ENCODE assay signal across 8 cellular contexts in the genomic region with DNA sequence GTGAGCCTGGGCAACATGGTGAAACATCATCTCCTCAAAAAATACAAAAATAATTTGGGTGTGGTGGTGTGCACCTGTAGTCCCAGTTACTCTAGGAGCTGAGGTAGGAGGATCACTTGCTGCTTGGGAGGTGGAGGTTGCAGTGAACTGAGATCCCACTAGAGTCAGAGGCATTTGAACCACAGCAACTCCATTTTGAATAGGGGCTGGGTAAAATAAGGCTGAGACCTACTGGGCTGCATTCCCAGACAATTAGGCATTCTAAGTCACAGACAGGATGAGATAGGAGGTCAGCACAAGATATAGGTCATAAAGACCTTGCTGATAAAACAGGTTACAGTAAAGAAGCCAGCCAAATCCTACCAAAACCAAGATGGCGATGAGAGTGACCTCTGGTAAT. TPM values are rescaled to one million over a fixed set of nuclear protein-coding genes. Genes with fewer than 3 reads are reported as not detected.
DNase-seq lines count a peak whose midpoint lies in the region; ATAC-seq, FAIRE-seq and TF ChIP-seq lines count a peak whose summit lies in the region.
"Not testable (repeated sequence)": the region's sequence is repeated elsewhere in the genome, so short reads cannot be mapped to it uniquely, and the experiment has no call there.

No MANE protein-coding gene starts in this region.

- H3K36me3 ChIP-seq in HUES48 (ENCODE audit: control insufficient read depth, insufficient read depth, low read length); H1 (ENCODE audit: control insufficient read depth in 2 of 4, insufficient read depth in 4 of 4, low read length in 3 of 4); iPS-15b (ENCODE audit: control insufficient read depth, insufficient read depth, low read length); mesendoderm (ENCODE audit: control insufficient read depth, insufficient read depth, low read length); neural progenitor cell; testis (ENCODE audit: low read depth, missing control alignments): not testable (repeated sequence)

- not testable (repeated sequence) for H3K27me3 ChIP-seq in HUES48 (ENCODE audit: control insufficient read depth, insufficient read depth, low read length); H1 (replicated peaks in 1 of 4; ENCODE audit: control insufficient read depth in 3 of 4, extremely low read depth in 1 of 4, insufficient read depth in 3 of 4, low read length in 3 of 4); iPS-15b (ENCODE audit: control insufficient read depth, insufficient read depth, low read length); mesendoderm (ENCODE audit: insufficient read depth, low read length, poor library complexity); neural progenitor cell; testis

- not testable (repeated sequence) for H4K20me1 ChIP-seq in H1 (replicated peaks in 1 of 2; ENCODE audit: control insufficient read depth in 1 of 2, insufficient read depth in 2 of 2, low read length in 2 of 2); neural progenitor cell (ENCODE audit: low read depth)

- H3K27ac ChIP-seq in HUES48 (ENCODE audit: low read depth, low read length) (peak overlapping the region; percentile 94), H1 (ENCODE audit: low read depth, low read length) (peak overlapping the region; percentile 83), mesendoderm (ENCODE audit: low read depth, low read length) (peak overlapping the region; percentile 79), neural progenitor cell (peak overlapping the region; percentile 93)
- H3K27ac ChIP-seq in testis, result not testable (repeated sequence)

- TF ChIP-seq RAD21 in H1 (IDR thresholded peaks at IDR 0.05 in 1 of 2, conservative IDR thresholded peaks at IDR 0.05 in 1 of 2; ENCODE audit: low read depth in 2 of 2, low read length in 2 of 2), result not testable (repeated sequence)

- DNase-seq in CD14-positive monocyte (ENCODE audit: low spot score); WTC11 (ENCODE audit: low spot score); H1 (ENCODE audit: low read depth in 1 of 2, low spot score in 2 of 2); neural progenitor cell (ENCODE audit: low spot score); testis: not testable (repeated sequence)
- peak; percentile 57 for DNase-seq in mesendoderm

- not testable (repeated sequence) for TF ChIP-seq EP300 in H1 (IDR thresholded peaks at IDR 0.05; ENCODE audit: borderline replicate concordance in 1 of 2, low read depth in 2 of 2, low read length in 2 of 2)

- H3K9ac ChIP-seq in HUES48 (ENCODE audit: low read depth, low read length) (0 out of 2 replicates have a peak overlapping the region, but pooled peaks have one; percentile 2), H1 (replicated peaks in 1 of 4; ENCODE audit: extremely low read depth in 1 of 4, low read depth in 3 of 4, low read length in 3 of 4) (peak overlapping the region in 1 of 4 experiments; percentile 37; a peak in 2 of 7 replicates)
- not testable (repeated sequence) for H3K9ac ChIP-seq in iPS-15b (ENCODE audit: low read depth, low read length); mesendoderm (ENCODE audit: low read length); neural progenitor cell

- not testable (repeated sequence) for ATAC-seq in WTC11

- H3K23ac ChIP-seq in H1 (ENCODE audit: insufficient read length); mesendoderm (ENCODE audit: low read length): not testable (repeated sequence)

- H3K4me1 Mint-ChIP-seq in CD14-positive monocyte (peaks cover 42% of the 10 kb centered on the region), WTC11 (peaks cover 55% of the 10 kb centered on the region)
- not testable (repeated sequence) for H3K4me1 Mint-ChIP-seq in neural progenitor cell

- H3K9me3 Mint-ChIP-seq in CD14-positive monocyte, WTC11, neural progenitor cell: not testable (repeated sequence)

- H3K4me2 ChIP-seq in H1 (ENCODE audit: insufficient read depth in 1 of 2, low read depth in 2 of 2, low read length in 2 of 2) (peak overlapping the region; percentile 44 to 83), neural progenitor cell (peak overlapping the region; percentile 48)
- H3K4me2 ChIP-seq in mesendoderm (ENCODE audit: low read length), result not testable (repeated sequence)

- H3K18ac ChIP-seq in H1 (ENCODE audit: extremely low read depth, low read length), result peak overlapping the region; percentile 85; the same call in 1 of the 2 replicates
- not testable (repeated sequence) for H3K18ac ChIP-seq in mesendoderm (ENCODE audit: low read length)

- TF ChIP-seq CTCF in CD14-positive monocyte (IDR thresholded peaks at IDR 0.05); WTC11 (IDR thresholded peaks at IDR 0.05); H1 (IDR thresholded peaks at IDR 0.05; ENCODE audit: control extremely low read depth in 1 of 3, insufficient read depth in 1 of 3, low read depth in 1 of 3, low read length in 3 of 3); neural progenitor cell (IDR thresholded peaks at IDR 0.05); testis (IDR thresholded peaks at IDR 0.05): not testable (repeated sequence)

- POLR2A ChIA-PET in WTC11 (lab: Charles Lee) (interaction anchor here (1.4 to 1.5 kb wide), 3 partner anchors 15 to 68 kb away, joined by 4 to 5 read pairs (median 5); no protein-coding TSS in a partner anchor), H1 (lab: Charles Lee; ENCODE audit: partially characterized antibody) (interaction anchor here (1.0 to 3.6 kb wide), 9 partner anchors 8 to 101 kb away, joined by 3 to 34 read pairs (median 6); a partner anchor contains a TSS)

- intact Hi-C loops in CD14-positive monocyte (cut with micrococcal nuclease), result loop anchor here in 1 of 2 donors (5.0 kb wide), 1 partner anchor 40 kb away; no protein-coding TSS in a partner anchor
- intact Hi-C loops in testis (cut with DNase I; ENCODE audit: low total_unique reads), result not testable (repeated sequence)

- not testable (repeated sequence) for H2BK15ac ChIP-seq in H1 (ENCODE audit: low read length); mesendoderm (replicated peaks; ENCODE audit: low read depth)

- not testable (repeated sequence) for H3K4ac ChIP-seq in H1 (replicated peaks; ENCODE audit: insufficient read length, low read depth, low read length); mesendoderm (ENCODE audit: low read depth, low read length)

- not testable (repeated sequence) for H3K79me1 ChIP-seq in H1 (ENCODE audit: low read depth, low read length); mesendoderm (ENCODE audit: low read length)

- H2BK12ac ChIP-seq in H1 (ENCODE audit: low read depth, low read length), result peak overlapping the region; percentile 97

- not testable (repeated sequence) for TF ChIP-seq POLR2A in H1 (IDR thresholded peaks at IDR 0.05; ENCODE audit: control extremely low read depth in 1 of 2, low read depth in 2 of 2, low read length in 2 of 2); testis (IDR thresholded peaks at IDR 0.05)

- 100% methylated on average over 1 of the region's 1 CpG; no CpG with 5 or more reads in 1 of the 2 experiments for WGBS in H1 (ENCODE audit: extremely low coverage in 1 of 2, insufficient coverage in 1 of 2, insufficient read length in 1 of 2, insufficient replicate concordance in 2 of 2, low coverage in 1 of 2, low lambda C conversion rate in 2 of 2, missing lambda C conversion rate in 1 of 2), 2 experiments
- no CpG with 5 or more reads among the region's 1 CpG for WGBS in mesendoderm (ENCODE audit: extremely low coverage, insufficient coverage, low lambda C conversion rate)
- 59 to 80% methylated on average over 1 of the region's 1 CpG for WGBS in testis, 2 donors

- peak overlapping the region; percentile 98 for H2BK5ac ChIP-seq in H1 (ENCODE audit: low read depth, low read length)
- H2BK5ac ChIP-seq in mesendoderm (ENCODE audit: low read length), result peak overlapping the region; percentile 88

- H3K4me3 Mint-ChIP-seq in CD14-positive monocyte (peak overlapping the region in 1 of 2 donors; percentile 77), WTC11 (peak overlapping the region; percentile 30; the same call in 1 of the 2 replicates)
- not testable (repeated sequence) for H3K4me3 Mint-ChIP-seq in neural progenitor cell

- H3K14ac ChIP-seq in H1 (ENCODE audit: insufficient read length), result not testable (repeated sequence)

- H3K79me2 ChIP-seq in H1 (ENCODE audit: control insufficient read depth in 1 of 2, insufficient read depth in 2 of 2, low read length in 2 of 2); mesendoderm (ENCODE audit: control insufficient read depth, insufficient read depth, low read length); neural progenitor cell (ENCODE audit: low read depth): not testable (repeated sequence)

- H2AFZ ChIP-seq in H1 (ENCODE audit: low read length), result not testable (repeated sequence)
- peak overlapping the region; percentile 57 for H2AFZ ChIP-seq in neural progenitor cell (replicated peaks)

- H3K27ac Mint-ChIP-seq in CD14-positive monocyte, result peak overlapping the region; percentile 14 to 82 (median 74)
- H3K27ac Mint-ChIP-seq in WTC11, result peak overlapping the region; percentile 98
- not testable (repeated sequence) for H3K27ac Mint-ChIP-seq in neural progenitor cell

- peak overlapping the region; percentile 78 for H4K5ac ChIP-seq in H1 (ENCODE audit: insufficient read length, low read depth, low read length)
- not testable (repeated sequence) for H4K5ac ChIP-seq in mesendoderm (ENCODE audit: low read length)

- CTCF ChIA-PET in WTC11 (lab: Charles Lee) (interaction anchor here (1.5 to 3.6 kb wide), 3 partner anchors 14 to 69 kb away, joined by 5 to 58 read pairs (median 7); no protein-coding TSS in a partner anchor), H1 (lab: Charles Lee; ENCODE audit: partially characterized antibody) (interaction anchor here (0.6 to 2.2 kb wide), 6 partner anchors 15 to 69 kb away, joined by 3 to 9 read pairs (median 6); no protein-coding TSS in a partner anchor)

- not testable (repeated sequence) for H3K4me3 ChIP-seq in HUES48 (ENCODE audit: low read depth, low read length); H1 (ENCODE audit: extremely low read depth in 1 of 4, insufficient read depth in 2 of 4, low read depth in 3 of 4, low read length in 4 of 4); mesendoderm (ENCODE audit: low read length); neural progenitor cell
- H3K4me3 ChIP-seq in iPS-15b (ENCODE audit: low read depth, low read length) (peak overlapping the region; percentile 5), testis (peak overlapping the region; percentile 22 to 23)

- not testable (repeated sequence) for H3K9me3 ChIP-seq in HUES48 (ENCODE audit: control insufficient read depth, insufficient read depth, low read length); H1 (ENCODE audit: insufficient read depth in 2 of 2, low read depth in 1 of 2, low read length in 1 of 2); iPS-15b (ENCODE audit: control insufficient read depth, insufficient read depth, low read length); neural progenitor cell (ENCODE audit: low read depth); testis

- H3K27me3 Mint-ChIP-seq in CD14-positive monocyte (ENCODE audit: low read depth in 3 of 3); WTC11 (ENCODE audit: low read depth); neural progenitor cell (ENCODE audit: insufficient read depth, low read depth): not testable (repeated sequence)

- H3F3A ChIP-seq in neural progenitor cell (ENCODE audit: low read depth), result peaks cover 36% of the 10 kb centered on the region

- H3K4me1 ChIP-seq in HUES48 (ENCODE audit: control insufficient read depth, insufficient read depth, low read length) (peaks cover 35% of the 10 kb centered on the region), H1 (replicated peaks in 1 of 4; ENCODE audit: control insufficient read depth in 3 of 4, insufficient read depth in 4 of 4, low read length in 3 of 4) (peaks cover 9 to 21% (median 12%) of the 10 kb centered on the region in 4 experiments; a peak in 6 of 7 replicates), iPS-15b (ENCODE audit: control insufficient read depth, insufficient read depth, low read length) (peaks cover 26% of the 10 kb centered on the region), neural progenitor cell (peaks cover 20% of the 10 kb centered on the region)
- H3K4me1 ChIP-seq in mesendoderm (ENCODE audit: control insufficient read depth, low read depth, low read length); testis: not testable (repeated sequence)

- H2BK20ac ChIP-seq in H1 (ENCODE audit: low read length), result peak overlapping the region; percentile 6; the same call in 1 of the 2 replicates

- not testable (repeated sequence) for FAIRE-seq in H1 (lab: Jason Lieb, UNC)

- H3K36me3 Mint-ChIP-seq in CD14-positive monocyte, WTC11, neural progenitor cell: not testable (repeated sequence)

- not testable (repeated sequence) for H3K23me2 ChIP-seq in H1 (ENCODE audit: low read depth, low read length)

- H4K91ac ChIP-seq in H1 (replicated peaks; ENCODE audit: insufficient read length, low read length), result peak overlapping the region; percentile 95

- peak overlapping the region; percentile 93 for H2BK120ac ChIP-seq in H1 (replicated peaks; ENCODE audit: low read depth, low read length)
- peak overlapping the region; percentile 73 for H2BK120ac ChIP-seq in mesendoderm (ENCODE audit: low read depth, low read length)

- H2AK5ac ChIP-seq in H1 (ENCODE audit: low read depth, low read length) (peak overlapping the region; percentile 20; the same call in 1 of the 2 replicates), mesendoderm (ENCODE audit: low read length) (peak overlapping the region; percentile 65)

- H4K8ac ChIP-seq in H1 (ENCODE audit: extremely low read depth, insufficient read depth, low read length), result peak overlapping the region; percentile 75; the same call in 1 of the 2 replicates
- H4K8ac ChIP-seq in mesendoderm (ENCODE audit: low read depth, low read length), result not testable (repeated sequence)

- peak overlapping the region; percentile 26 for H3K56ac ChIP-seq in H1 (replicated peaks; ENCODE audit: insufficient read length, low read depth, low read length)
- H3K56ac ChIP-seq in mesendoderm (ENCODE audit: low read length), result peak overlapping the region; percentile 44

RNA-seq across cellular contexts. Expression of a gene that starts 12.1 kb away (rescaled TPM):
- polyA plus RNA-seq in CD14-positive monocyte, result 10 to 100 TPM; 20.4 to 33.6 TPM
- total RNA-seq in WTC11 (2021), result 36.0 to 40.0 TPM (median 38.5 TPM) in 3 replicates
- 33.0 and 35.2 TPM in 2 replicates for total RNA-seq in H1 (2021; fragmentation: NEBNext Ultra II Directional; extraction: Animal tissue kit (Norgen Biotek cat#: 25700))
- 7.1 and 8.3 TPM in 2 replicates for polyA plus RNA-seq in H1 (2011; rRNA removed)
- 10.3 TPM for polyA plus RNA-seq in H1 (2011; cell fraction: cytosol; rRNA removed)
- polyA plus RNA-seq in H1 (2011; cell fraction: nucleus; rRNA removed), result 8.3 TPM
- 14.7 to 20.8 TPM (median 18.0 TPM) in 4 replicates for polyA plus RNA-seq in H1 (2012, experiment 1 of 2)
- 1.3 TPM for polyA plus RNA-seq in H1 (2012, experiment 2 of 2)
- 14.9 TPM for polyA plus RNA-seq in H1 (2013, experiment 1 of 2)
- 14.4 TPM for polyA plus RNA-seq in H1 (2013, experiment 2 of 2)
- 23.7 and 24.6 TPM in 2 replicates for polyA minus RNA-seq in H1 (2011; rRNA and poly(A)+ RNA removed)
- 17.0 TPM for polyA minus RNA-seq in H1 (2011; cell fraction: cytosol; rRNA and poly(A)+ RNA removed)
- polyA minus RNA-seq in H1 (2011; cell fraction: nucleus; rRNA and poly(A)+ RNA removed), result 39.3 TPM
- 38.5 TPM for polyA plus RNA-seq in mesendoderm (2013, experiment 1 of 2)
- polyA plus RNA-seq in mesendoderm (2013, experiment 2 of 2), result 37.2 TPM
- total RNA-seq in neural progenitor cell (ENCODE audit: low replicate concordance), result 11.1 and 17.7 TPM in 2 replicates
- total RNA-seq in testis, result 10 to 100 TPM; 25.9 to 27.7 TPM
- 14.3 TPM for polyA plus RNA-seq in testis (ENCODE audit: insufficient read depth, low read depth, low replicate concordance)
